Comparison of ENCODE assay signal across 10 cellular contexts in genomic region chr19:40279761-40280607, GRCh38. TPM values are rescaled to one million over a fixed set of nuclear protein-coding genes. Genes with fewer than 3 reads are reported as not detected.
A peak's percentile ranks its signal among the peaks of the same experiment; 100 is the strongest.
DNase-seq lines count a peak whose midpoint lies in the region; ATAC-seq, FAIRE-seq and TF ChIP-seq lines count a peak whose summit lies in the region.
"Had no signal": no experiment of that assay in that cellular context is flagged by ENCODE, and none has a peak within 500 bp of the region (broad histone marks: within the 10 kb centered on the region; RNA-seq: fewer than 3 reads in every experiment).

No MANE protein-coding gene starts in this region.

- no peaks in the 10 kb centered on the region for H3K27me3 Mint-ChIP-seq in T-helper 17 cell
- H3K27me3 Mint-ChIP-seq in stimulated activated memory B cell treated with anti-CD40 and anti-IgM and Interleukin-4, amounts not matched to agents 10 μg/mL and 1 μg/mL and 100 μg/mL, for 72 hours, result no peaks in the 10 kb centered on the region

- H3K4me3 Mint-ChIP-seq in T-helper 17 cell, result peak overlapping the region; percentile 52
- peak overlapping the region; percentile 63 for H3K4me3 Mint-ChIP-seq in stimulated activated memory B cell treated with anti-CD40 and anti-IgM and Interleukin-4, amounts not matched to agents 10 μg/mL and 1 μg/mL and 100 μg/mL, for 72 hours

- peaks cover 53% of the 10 kb centered on the region for H3K4me1 Mint-ChIP-seq in T-helper 17 cell
- peaks cover 82% of the 10 kb centered on the region for H3K4me1 Mint-ChIP-seq in stimulated activated memory B cell treated with anti-CD40 and anti-IgM and Interleukin-4, amounts not matched to agents 10 μg/mL and 1 μg/mL and 100 μg/mL, for 72 hours

- H3K27ac ChIP-seq in right cardiac atrium (ENCODE audit: low read length), result peak overlapping the region; percentile 69

- H3K4me3 ChIP-seq in right cardiac atrium (ENCODE audit: low read length), result no peak overlapping the region

- H3K9me3 ChIP-seq in T-helper 17 cell (ENCODE audit: control insufficient read depth, low read length, poor library complexity, severe bottlenecking) (no peaks in the 10 kb centered on the region), right cardiac atrium (ENCODE audit: control insufficient read depth, low read length) (no peaks in the 10 kb centered on the region)

- H3K27me3 ChIP-seq in right cardiac atrium (ENCODE audit: control insufficient read depth, insufficient read depth), result no peaks in the 10 kb centered on the region

- no peaks in the 10 kb centered on the region for H3K9me3 Mint-ChIP-seq in stimulated activated memory B cell treated with anti-CD40 and anti-IgM and Interleukin-4, amounts not matched to agents 10 μg/mL and 1 μg/mL and 100 μg/mL, for 72 hours

- peaks cover 2% of the 10 kb centered on the region for H3K36me3 Mint-ChIP-seq in T-helper 17 cell (ENCODE audit: low read depth)
- no peaks in the 10 kb centered on the region for H3K36me3 Mint-ChIP-seq in stimulated activated memory B cell treated with anti-CD40 and anti-IgM and Interleukin-4, amounts not matched to agents 10 μg/mL and 1 μg/mL and 100 μg/mL, for 72 hours

- no peak for DNase-seq in GM19239 (ENCODE audit: insufficient read length, low spot score)
- DNase-seq in T-helper 17 cell, result no peak
- peak in 1 of 3 donors; percentile 44 for DNase-seq in right cardiac atrium
- DNase-seq in SK-N-DZ (ENCODE audit: low spot score), result no peak
- DNase-seq in GM12892 (ENCODE audit: insufficient read length), result no peak
- DNase-seq in stimulated activated naive CD4-positive, alpha-beta T cell treated with Interleukin-2 at 50 U/mL for 16 hours (lab: John Stamatoyannopoulos, UW), result no peak
- DNase-seq: activated CD4-positive, CD25-positive, alpha-beta regulatory T cell treated with anti-CD3 and anti-CD28 coated beads, Interleukin-2, amount 50 U/mL, for 72 hours; stimulated activated CD4-positive, alpha-beta T cell treated with anti-CD3 and anti-CD28 coated beads, Interleukin-2, amount 100 ng/mL, for 48 hours had no signal

- 73% methylated on average over 17 of the region's 17 CpGs for WGBS in right cardiac atrium

- H3K4me1 ChIP-seq in right cardiac atrium (ENCODE audit: control insufficient read depth, insufficient read depth, low read length), result peaks cover 27% of the 10 kb centered on the region

- FAIRE-seq in GM19239 (lab: Jason Lieb, UNC), result peak; percentile 62
- FAIRE-seq in GM12892 (lab: Jason Lieb, UNC), result no peak

- ATAC-seq in T-helper 17 cell (no peak), right cardiac atrium (no peak)
- no peak for ATAC-seq in stimulated activated memory B cell treated with anti-CD40 and anti-IgM and Interleukin-4, amounts not matched to agents 10 μg/mL and 1 μg/mL and 100 μg/mL, for 72 hours

- no peak for TF ChIP-seq POLR2A in GM12892 (IDR thresholded peaks at IDR 0.05; ENCODE audit: low read depth, low read length)

- intact Hi-C loops in right cardiac atrium (cut with DNase I), result no loop called here

- peak overlapping the region; percentile 21 for H3K27ac Mint-ChIP-seq in T-helper 17 cell
- peak overlapping the region; percentile 96 for H3K27ac Mint-ChIP-seq in stimulated activated memory B cell treated with anti-CD40 and anti-IgM and Interleukin-4, amounts not matched to agents 10 μg/mL and 1 μg/mL and 100 μg/mL, for 72 hours

RNA-seq across cellular contexts. Expression of gene AKT2, which starts 5.2 kb away (rescaled TPM):
- total RNA-seq in T-helper 17 cell, result 100 to 1,000 TPM; 168 to 187 TPM
- total RNA-seq in right cardiac atrium, result 100 to 1,000 TPM; 119 to 131 (median 125) TPM
- polyA plus RNA-seq in right cardiac atrium, result 94.9 TPM
- 123 and 134 TPM in 2 replicates for polyA plus RNA-seq in SK-N-DZ (2014; cell fraction: cytosol; rRNA removed)
- 382 and 407 TPM in 2 replicates for polyA plus RNA-seq in SK-N-DZ (2014; cell fraction: nucleus; rRNA removed)
- polyA plus RNA-seq in GM12892 (2012; ENCODE audit: missing spikeins), result 78.2 TPM

RNA-seq across cellular contexts. Expression of gene CCNP, which starts 53.5 kb away (rescaled TPM):
- 1 to 10 TPM in 1 of 2 donors, under 1 TPM in 1; 0.77 to 1.5 TPM for total RNA-seq in T-helper 17 cell
- total RNA-seq in right cardiac atrium, result under 1 TPM; 0.23 to 0.41 (median 0.30) TPM
- 0.25 TPM for polyA plus RNA-seq in right cardiac atrium
- polyA plus RNA-seq in SK-N-DZ (2014; cell fraction: cytosol; rRNA removed), result 0.12 TPM in 1 of 2 replicates, not detected in the other
- polyA plus RNA-seq in SK-N-DZ (2014; cell fraction: nucleus; rRNA removed), result 1.8 TPM in 1 of 2 replicates, not detected in the other
- polyA plus RNA-seq in GM12892 (2012; ENCODE audit: missing spikeins), result not detected
- total RNA-seq: M059J had no signal
